In genomic region chr1:22754824-22755223, GRCh38 we compare ENCODE assay signal across 21 cellular contexts. TPM values are rescaled to one million over a fixed set of nuclear protein-coding genes. Genes with fewer than 3 reads are reported as not detected.
DNase-seq lines count a peak whose midpoint lies in the region; ATAC-seq lines count a peak whose summit lies in the region.
"Had no signal": no experiment of that assay in that cellular context is flagged by ENCODE, and none has a peak within 500 bp of the region (broad histone marks: within the 10 kb centered on the region; RNA-seq: fewer than 3 reads in every experiment).

No MANE protein-coding gene starts in this region.

- H3K9ac ChIP-seq in mesenchymal stem cell (ENCODE audit: low read length) (no peak overlapping the region), trophoblast cell (ENCODE audit: low read length) (no peak overlapping the region)

- H3K4me1 Mint-ChIP-seq in stimulated activated naive CD8-positive, alpha-beta T cell treated with anti-CD3 and anti-CD28 coated beads, Interleukin-15, amount 100 ng/mL, for 72 hours, result peaks cover 17% of the 10 kb centered on the region
- H3K4me1 Mint-ChIP-seq in activated T-cell treated with anti-CD3 and anti-CD28 coated beads, Interleukin-2, amount 50 U/mL, for 4 hours (ENCODE audit: low read depth), result no peaks in the 10 kb centered on the region

- H2AFZ ChIP-seq in mesenchymal stem cell (ENCODE audit: low read depth, low read length) (no peak overlapping the region), trophoblast cell (ENCODE audit: insufficient read depth, low read length, poor library complexity) (no peak overlapping the region)

- no peak overlapping the region for H3K14ac ChIP-seq in mesenchymal stem cell (ENCODE audit: low read length in 2 of 2)
- no peak overlapping the region for H3K14ac ChIP-seq in trophoblast cell (ENCODE audit: low read length)

- no peaks in the 10 kb centered on the region for H3K9me3 Mint-ChIP-seq in stimulated activated naive CD8-positive, alpha-beta T cell treated with anti-CD3 and anti-CD28 coated beads, Interleukin-15, amount 100 ng/mL, for 72 hours
- H3K9me3 Mint-ChIP-seq in activated T-cell treated with anti-CD3 and anti-CD28 coated beads, Interleukin-2, amount 50 U/mL, for 4 hours, result no peaks in the 10 kb centered on the region

- H3K4me2 ChIP-seq in mesenchymal stem cell (ENCODE audit: low read length, poor library complexity, severe bottlenecking), result no peak overlapping the region
- no peak overlapping the region for H3K4me2 ChIP-seq in trophoblast cell (ENCODE audit: low read length)

- H3K4me1 ChIP-seq in mesenchymal stem cell (ENCODE audit: control insufficient read depth, insufficient read depth, low read depth, low read length) (peaks cover 44% of the 10 kb centered on the region), trophoblast cell (ENCODE audit: control insufficient read depth in 1 of 2, insufficient read depth in 2 of 2, low read length in 2 of 2) (peaks cover 0 to 11% of the 10 kb centered on the region in 2 experiments)

- 81% methylated on average over 7 of the region's 7 CpGs for WGBS in mesenchymal stem cell
- WGBS in trophoblast cell (ENCODE audit: extremely low coverage, insufficient coverage, insufficient read length), result no CpG with 5 or more reads among the region's 7 CpGs

- no peak overlapping the region for H2BK12ac ChIP-seq in mesenchymal stem cell (ENCODE audit: low read length in 2 of 2)
- H2BK12ac ChIP-seq in trophoblast cell (ENCODE audit: low read length), result no peak overlapping the region

- DNase-seq in stimulated activated naive CD8-positive, alpha-beta T cell treated with anti-CD3 and anti-CD28 coated beads, Interleukin-15, amount 100 ng/mL, for 72 hours, result no peak
- no peak for DNase-seq in stimulated activated naive CD8-positive, alpha-beta T cell treated with anti-CD3 and anti-CD28 coated beads, Interleukin-15, Interleukin-2, amounts not matched to agents 100 U/mL and 50 U/mL, for 24 hours
- no peak for DNase-seq in mesenchymal stem cell
- no peak for DNase-seq in trophoblast cell
- DNase-seq in activated T-cell treated with anti-CD3 and anti-CD28 coated beads, Interleukin-2, amount 50 U/mL, for 4 hours, result no peak
- DNase-seq: 8988T, Calu3, DMS153, GOT3, HCEC 1CT, Kasumi-1, NCI-H2029 treated with DMSO at 0.1 percent for 48 hours, NCI-H2227 treated with DMSO at 0.1 percent for 48 hours, NCI-H526 treated with DMSO at 0.1 percent for 48 hours, Right ventricle myocardium superior, RPMI8226 had no signal

- H2AK5ac ChIP-seq in mesenchymal stem cell (ENCODE audit: low read length, severe bottlenecking) (no peak overlapping the region), trophoblast cell (ENCODE audit: low read length) (no peak overlapping the region)

- H4K8ac ChIP-seq in mesenchymal stem cell (ENCODE audit: low read length), result no peak overlapping the region
- H4K8ac ChIP-seq in trophoblast cell (ENCODE audit: low read depth, low read length), result no peak overlapping the region

- H3K27me3 ChIP-seq in mesenchymal stem cell (ENCODE audit: control insufficient read depth in 1 of 2, insufficient read depth in 1 of 2, low read length in 2 of 2) (no peaks in the 10 kb centered on the region), trophoblast cell (ENCODE audit: insufficient read depth, low read length) (no peaks in the 10 kb centered on the region)
- H3K27me3 ChIP-seq: SJSA1 had no signal

- H3K4me3 ChIP-seq in mesenchymal stem cell (ENCODE audit: insufficient read depth in 1 of 2, low read depth in 1 of 2, low read length in 2 of 2) (no peak overlapping the region), trophoblast cell (ENCODE audit: low read depth, low read length) (peak overlapping the region; percentile 20)
- H3K4me3 ChIP-seq: K562, SJSA1 had no signal

- H3K18ac ChIP-seq in mesenchymal stem cell (ENCODE audit: low read depth in 1 of 2, low read length in 2 of 2) (no peak overlapping the region), trophoblast cell (ENCODE audit: low read length) (no peak overlapping the region)

- no peaks in the 10 kb centered on the region for H3K36me3 Mint-ChIP-seq in activated T-cell treated with anti-CD3 and anti-CD28 coated beads, Interleukin-2, amount 50 U/mL, for 4 hours (ENCODE audit: insufficient read depth)

- H3K23ac ChIP-seq in mesenchymal stem cell (ENCODE audit: low read length in 2 of 2) (no peak overlapping the region), trophoblast cell (ENCODE audit: low read length) (no peak overlapping the region)

- no peak overlapping the region for H3K4me3 Mint-ChIP-seq in stimulated activated naive CD8-positive, alpha-beta T cell treated with anti-CD3 and anti-CD28 coated beads, Interleukin-15, amount 100 ng/mL, for 72 hours
- no peak overlapping the region for H3K4me3 Mint-ChIP-seq in activated T-cell treated with anti-CD3 and anti-CD28 coated beads, Interleukin-2, amount 50 U/mL, for 4 hours

- ATAC-seq in stimulated activated naive CD8-positive, alpha-beta T cell treated with anti-CD3 and anti-CD28 coated beads, Interleukin-15, amount 100 ng/mL, for 72 hours, result peak; percentile 32
- no peak for ATAC-seq in stimulated activated naive CD8-positive, alpha-beta T cell treated with anti-CD3 and anti-CD28 coated beads, Interleukin-15, Interleukin-2, amounts not matched to agents 100 U/mL and 50 U/mL, for 24 hours
- ATAC-seq in HG03045 (IDR thresholded peaks at IDR 0.05; ENCODE audit: unreplicated experiment), result no peak
- ATAC-seq in activated T-cell treated with anti-CD3 and anti-CD28 coated beads, Interleukin-2, amount 50 U/mL, for 4 hours, result no peak
- ATAC-seq in HG03442 (IDR thresholded peaks at IDR 0.05; ENCODE audit: unreplicated experiment), result no peak
- ATAC-seq: HepG2, K562 had no signal

- peaks cover 38% of the 10 kb centered on the region for H3K79me1 ChIP-seq in mesenchymal stem cell (replicated peaks; ENCODE audit: low read length, poor library complexity, severe bottlenecking)
- H3K79me1 ChIP-seq in trophoblast cell (ENCODE audit: low read length), result no peaks in the 10 kb centered on the region

- H3K27me3 Mint-ChIP-seq in stimulated activated naive CD8-positive, alpha-beta T cell treated with anti-CD3 and anti-CD28 coated beads, Interleukin-15, amount 100 ng/mL, for 72 hours, result peaks cover 11% of the 10 kb centered on the region
- peaks cover 6% of the 10 kb centered on the region for H3K27me3 Mint-ChIP-seq in activated T-cell treated with anti-CD3 and anti-CD28 coated beads, Interleukin-2, amount 50 U/mL, for 4 hours (ENCODE audit: low read depth)

- H3K9me3 ChIP-seq in mesenchymal stem cell (ENCODE audit: control insufficient read depth, low read length) (no peaks in the 10 kb centered on the region), trophoblast cell (ENCODE audit: insufficient read depth, low read depth, low read length) (no peaks in the 10 kb centered on the region)
- H3K9me3 ChIP-seq: SJSA1 had no signal

- H2BK5ac ChIP-seq in mesenchymal stem cell (ENCODE audit: low read depth, low read length, poor library complexity, severe bottlenecking), result no peak overlapping the region
- no peak overlapping the region for H2BK5ac ChIP-seq in trophoblast cell (ENCODE audit: low read depth, low read length, poor library complexity)

- H3K79me2 ChIP-seq in trophoblast cell (ENCODE audit: control insufficient read depth, insufficient read depth, low read length, poor library complexity), result no peaks in the 10 kb centered on the region

- H2BK120ac ChIP-seq in mesenchymal stem cell (ENCODE audit: low read depth, low read length), result no peak overlapping the region
- no peak overlapping the region for H2BK120ac ChIP-seq in trophoblast cell (ENCODE audit: insufficient read depth, low read length, poor library complexity)

- H3K4ac ChIP-seq in mesenchymal stem cell (ENCODE audit: low read depth in 1 of 2, low read length in 2 of 2), result no peak overlapping the region
- no peak overlapping the region for H3K4ac ChIP-seq in trophoblast cell (ENCODE audit: low read depth, low read length)

- no peak overlapping the region for H4K12ac ChIP-seq in trophoblast cell (ENCODE audit: low read depth, low read length)

- H2BK15ac ChIP-seq in mesenchymal stem cell (ENCODE audit: low read depth, poor library complexity, severe bottlenecking), result peak overlapping the region; percentile 64

- no peak overlapping the region for H3K27ac Mint-ChIP-seq in stimulated activated naive CD8-positive, alpha-beta T cell treated with anti-CD3 and anti-CD28 coated beads, Interleukin-15, amount 100 ng/mL, for 72 hours

- H4K91ac ChIP-seq in mesenchymal stem cell (ENCODE audit: low read length), result no peak overlapping the region
- no peak overlapping the region for H4K91ac ChIP-seq in trophoblast cell (ENCODE audit: low read depth, low read length)

- H3K36me3 ChIP-seq in mesenchymal stem cell (ENCODE audit: control insufficient read depth in 1 of 2, insufficient read depth in 2 of 2, low read depth in 1 of 2, low read length in 2 of 2), result peaks cover 0 to 8% of the 10 kb centered on the region in 2 experiments
- H3K36me3 ChIP-seq in trophoblast cell (ENCODE audit: control insufficient read depth in 1 of 2, insufficient read depth in 2 of 2, low read length in 2 of 2), result no peaks in the 10 kb centered on the region
- H3K36me3 ChIP-seq: SJSA1 had no signal

- no peak overlapping the region for H3K27ac ChIP-seq in mesenchymal stem cell (ENCODE audit: low read length, poor library complexity, severe bottlenecking)
- H3K27ac ChIP-seq in trophoblast cell (ENCODE audit: low read depth, low read length), result no peak overlapping the region
- H3K27ac ChIP-seq: SJSA1 had no signal

RNA-seq across cellular contexts. Expression of gene EPHB2, which starts 44.2 kb away (rescaled TPM):
- 30.7 TPM for polyA plus RNA-seq in mesenchymal stem cell (2013, experiment 1 of 2)
- polyA plus RNA-seq in mesenchymal stem cell (2013, experiment 2 of 2), result 31.2 TPM
- polyA plus RNA-seq in trophoblast cell (2013), result 0.74 and 0.85 TPM in 2 replicates
- under 1 TPM; 0.15 to 0.68 (median 0.16) TPM for total RNA-seq in activated T-cell treated with anti-CD3 and anti-CD28 coated beads, Interleukin-2, amount 50 U/mL, for 4 hours
- total RNA-seq: K562 had no signal
- polyA plus RNA-seq: K562 had no signal
